In the genomic region with DNA sequence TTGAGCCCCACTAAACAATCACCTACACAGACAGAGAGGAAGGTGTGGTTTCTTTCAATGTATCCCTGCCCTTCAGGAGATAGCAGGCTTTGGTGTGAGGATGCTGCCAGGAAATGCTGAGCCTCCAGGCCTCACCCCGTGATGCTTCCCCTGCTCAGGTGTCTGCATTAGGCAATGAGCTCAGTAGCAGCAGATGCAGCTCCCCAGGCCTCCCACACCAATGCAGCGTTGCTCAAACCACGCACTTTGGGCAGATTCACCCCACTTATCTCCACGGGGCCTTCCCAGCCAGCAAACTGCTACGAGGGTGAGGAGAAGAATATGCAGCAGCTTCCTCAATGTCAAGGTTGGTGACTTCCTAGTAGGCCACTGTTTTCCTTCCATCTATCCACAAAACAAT, we compare ENCODE assay signal across 23 cellular contexts.
DNase-seq lines count a peak whose midpoint lies in the region; ATAC-seq lines count a peak whose summit lies in the region.
"Had no signal": no experiment of that assay in that cellular context is flagged by ENCODE, and none has a peak within 500 bp of the region (broad histone marks: within the 10 kb centered on the region; RNA-seq: fewer than 3 reads in every experiment).

No MANE protein-coding gene starts in this region.

- H3K27ac Mint-ChIP-seq in activated CD4-positive, alpha-beta memory T cell treated with anti-CD3 and anti-CD28 coated beads for 36 hours: no peak overlapping the region
- H3K27ac Mint-ChIP-seq: activated CD8-positive, alpha-beta T cell treated with anti-CD3 and anti-CD28 coated beads, Interleukin-2, amount 10 ng/mL, durations not matched to agents 7 days and 5 days; CD4-positive, alpha-beta memory T cell; naive thymus-derived CD4-positive, alpha-beta T cell; stimulated activated memory B cell treated with anti-CD40 and anti-IgM and Interleukin-4, amounts not matched to agents 10 μg/mL and 1 μg/mL and 100 μg/mL, for 72 hours had no signal

- H3K9me3 Mint-ChIP-seq in activated CD4-positive, alpha-beta memory T cell treated with anti-CD3 and anti-CD28 coated beads for 36 hours: no peaks in the 10 kb centered on the region
- H3K9me3 Mint-ChIP-seq: activated T-cell treated with anti-CD3 and anti-CD28 coated beads, Interleukin-2, amount 50 U/mL, for 4 hours; CD4-positive, alpha-beta memory T cell; naive thymus-derived CD4-positive, alpha-beta T cell; stimulated activated memory B cell treated with anti-CD40 and anti-IgM and Interleukin-4, amounts not matched to agents 10 μg/mL and 1 μg/mL and 100 μg/mL, for 72 hours had no signal

- intact Hi-C loops in activated CD4-positive, alpha-beta memory T cell treated with anti-CD3 and anti-CD28 coated beads for 36 hours (cut with micrococcal nuclease): no loop called here

- H3K27me3 Mint-ChIP-seq in activated CD4-positive, alpha-beta memory T cell treated with anti-CD3 and anti-CD28 coated beads for 36 hours: no peaks in the 10 kb centered on the region
- H3K27me3 Mint-ChIP-seq: CD4-positive, alpha-beta memory T cell; naive thymus-derived CD4-positive, alpha-beta T cell had no signal

- no peaks in the 10 kb centered on the region for H3K4me1 Mint-ChIP-seq in activated CD4-positive, alpha-beta memory T cell treated with anti-CD3 and anti-CD28 coated beads for 36 hours (ENCODE audit: low read depth)
- H3K4me1 Mint-ChIP-seq: CD4-positive, alpha-beta memory T cell; naive thymus-derived CD4-positive, alpha-beta T cell; stimulated activated memory B cell treated with anti-CD40 and anti-IgM and Interleukin-4, amounts not matched to agents 10 μg/mL and 1 μg/mL and 100 μg/mL, for 72 hours had no signal

- H3K4me3 Mint-ChIP-seq in activated CD4-positive, alpha-beta memory T cell treated with anti-CD3 and anti-CD28 coated beads for 36 hours: no peak overlapping the region
- H3K4me3 Mint-ChIP-seq: activated CD8-positive, alpha-beta T cell treated with anti-CD3 and anti-CD28 coated beads, Interleukin-2, amount 10 ng/mL, durations not matched to agents 7 days and 5 days; activated T-cell treated with anti-CD3 and anti-CD28 coated beads, Interleukin-2, amount 50 U/mL, for 4 hours; CD4-positive, alpha-beta memory T cell; naive thymus-derived CD4-positive, alpha-beta T cell; stimulated activated memory B cell treated with anti-CD40 and anti-IgM and Interleukin-4, amounts not matched to agents 10 μg/mL and 1 μg/mL and 100 μg/mL, for 72 hours had no signal

- H3K36me3 Mint-ChIP-seq in activated CD4-positive, alpha-beta memory T cell treated with anti-CD3 and anti-CD28 coated beads for 36 hours: no peaks in the 10 kb centered on the region
- H3K36me3 Mint-ChIP-seq: CD4-positive, alpha-beta memory T cell; naive thymus-derived CD4-positive, alpha-beta T cell; stimulated activated memory B cell treated with anti-CD40 and anti-IgM and Interleukin-4, amounts not matched to agents 10 μg/mL and 1 μg/mL and 100 μg/mL, for 72 hours had no signal

- peak; percentile 33 for DNase-seq in DMS79 (lab: John Stamatoyannopoulos, UW)
- DNase-seq in NCI-H2029 treated with DMSO at 0.1 percent for 48 hours (lab: John Stamatoyannopoulos, UW): peak; percentile 46
- peak; percentile 8 for DNase-seq in NCI-H748 treated with DMSO at 0.1 percent for 48 hours (lab: John Stamatoyannopoulos, UW)
- DNase-seq in islet precursor cell: peak; percentile 44
- DNase-seq in kidney glomerular epithelial cell (lab: John Stamatoyannopoulos, UW): no peak
- no peak for DNase-seq in activated CD4-positive, alpha-beta memory T cell treated with anti-CD3 and anti-CD28 coated beads for 36 hours
- DNase-seq in substantia nigra (lab: John Stamatoyannopoulos, UW): no peak
- DNase-seq: activated CD8-positive, alpha-beta T cell treated with anti-CD3 and anti-CD28 coated beads, Interleukin-2, amount 10 ng/mL, durations not matched to agents 7 days and 5 days; activated naive CD4-positive, alpha-beta T cell treated with anti-CD3 and anti-CD28 coated beads, Interleukin-2, amount 50 U/mL, for 16 hours; activated T-cell treated with anti-CD3 and anti-CD28 coated beads, Interleukin-2, amount 50 U/mL, for 4 hours; CD4-positive, alpha-beta memory T cell; dermis blood vessel endothelial cell; DND-41; GOT3; hippocampal formation; Karpas-422; naive thymus-derived CD4-positive, alpha-beta T cell; NCI-H1436 treated with DMSO at 0.1 percent for 48 hours; NK-92 treated with Interleukin-12 subunit alpha and Interleukin-12 subunit beta, amount 100 ng/mL, for 24 hours; SK-N-SH; thyroid gland had no signal

- no peak for ATAC-seq in HG03469 (IDR thresholded peaks at IDR 0.05; ENCODE audit: unreplicated experiment)
- ATAC-seq: activated CD8-positive, alpha-beta T cell treated with anti-CD3 and anti-CD28 coated beads, Interleukin-2, amount 10 ng/mL, durations not matched to agents 7 days and 5 days; activated T-cell treated with anti-CD3 and anti-CD28 coated beads, Interleukin-2, amount 50 U/mL, for 4 hours; naive thymus-derived CD4-positive, alpha-beta T cell; stimulated activated memory B cell treated with anti-CD40 and anti-IgM and Interleukin-4, amounts not matched to agents 10 μg/mL and 1 μg/mL and 100 μg/mL, for 72 hours had no signal

- POLR2A ChIA-PET in activated CD4-positive, alpha-beta memory T cell treated with anti-CD3 and anti-CD28 coated beads for 36 hours (lab: Charles Lee): no interaction called here

- CTCF ChIA-PET in activated CD4-positive, alpha-beta memory T cell treated with anti-CD3 and anti-CD28 coated beads for 36 hours (lab: Charles Lee): no interaction called here

- H3K27ac ChIP-seq in substantia nigra (ENCODE audit: low read depth, low read length, poor library complexity, severe bottlenecking): no peak overlapping the region
- H3K27ac ChIP-seq: thyroid gland had no signal

Comparison
In these comparisons a context has a peak if more than half of its experiments do, and no peak if none do; other contexts are left out.
1. DNase-seq: peak in DMS79 (single experiment), NCI-H2029 treated with DMSO at 0.1 percent for 48 hours (single experiment), NCI-H748 treated with DMSO at 0.1 percent for 48 hours (single experiment) and islet precursor cell (single experiment); none in kidney glomerular epithelial cell (single experiment), activated CD4-positive, alpha-beta memory T cell treated with anti-CD3 and anti-CD28 coated beads for 36 hours (single experiment) and substantia nigra (0 of 49).